Comparison of ENCODE assay signal across 16 cellular contexts in genomic region chrX:148043456-148043855, GRCh38.
DNase-seq lines count a peak whose midpoint lies in the region; TF ChIP-seq lines count a peak whose summit lies in the region.
"Had no signal": no experiment of that assay in that cellular context is flagged by ENCODE, and none has a peak within 500 bp of the region (broad histone marks: within the 10 kb centered on the region; RNA-seq: fewer than 3 reads in every experiment).

No MANE protein-coding gene starts in this region.

- no peak overlapping the region for H3K23ac ChIP-seq in neuronal stem cell (ENCODE audit: low read depth, low read length, poor library complexity)

- 79% methylated on average over 2 of the region's 2 CpGs for WGBS in mammary epithelial cell (ENCODE audit: low coverage, missing lambda C conversion rate)
- no CpG with 5 or more reads among the region's 2 CpGs for WGBS in neuronal stem cell (ENCODE audit: extremely low coverage in 2 of 2, insufficient read length in 2 of 2, insufficient replicate concordance in 1 of 2), 2 donors

- no peak overlapping the region for H2BK120ac ChIP-seq in neuronal stem cell (ENCODE audit: low read depth, low read length)

- H2BK12ac ChIP-seq in neuronal stem cell (ENCODE audit: low read length): no peak overlapping the region

- H3K27me3 ChIP-seq in mammary epithelial cell (ENCODE audit: insufficient read depth, low read length) (no peaks in the 10 kb centered on the region), neuronal stem cell (ENCODE audit: control insufficient read depth in 3 of 3, insufficient read depth in 3 of 3, low read depth in 1 of 3, low read length in 3 of 3) (no peaks in the 10 kb centered on the region)
- H3K27me3 ChIP-seq: testis had no signal

- H3K14ac ChIP-seq in neuronal stem cell (ENCODE audit: low read length): no peak overlapping the region

- no peak overlapping the region for H3K27ac ChIP-seq in mammary epithelial cell (ENCODE audit: insufficient read depth, low read depth, low read length)
- H3K27ac ChIP-seq in neuronal stem cell (replicated peaks; ENCODE audit: low read length): no peak overlapping the region
- H3K27ac ChIP-seq: A549, dorsolateral prefrontal cortex, HL-60, testis had no signal

- no peak overlapping the region for H3K4me3 ChIP-seq in mammary epithelial cell (replicated peaks in 1 of 3; ENCODE audit: insufficient read depth in 1 of 3, low read depth in 2 of 3, low read length in 3 of 3)
- H3K4me3 ChIP-seq in neuronal stem cell (ENCODE audit: low read length in 2 of 2): no peak overlapping the region
- H3K4me3 ChIP-seq: A549, dorsolateral prefrontal cortex, testis had no signal

- no peaks in the 10 kb centered on the region for H3K79me1 ChIP-seq in neuronal stem cell (ENCODE audit: low read depth, low read length)

- no peak overlapping the region for H2BK5ac ChIP-seq in neuronal stem cell (ENCODE audit: low read length)

- H2AFZ ChIP-seq in mammary epithelial cell (ENCODE audit: low read depth, low read length) (no peak overlapping the region), neuronal stem cell (ENCODE audit: low read length) (no peak overlapping the region)

- H3K79me2 ChIP-seq in mammary epithelial cell (ENCODE audit: insufficient read depth, low read length): no peaks in the 10 kb centered on the region

- intact Hi-C loops in mammary epithelial cell (cut with micrococcal nuclease): no loop called here

- H3K4me2 ChIP-seq in mammary epithelial cell (ENCODE audit: insufficient read depth, low read depth, low read length) (no peak overlapping the region), neuronal stem cell (ENCODE audit: insufficient read depth, low read length, poor library complexity, severe bottlenecking) (no peak overlapping the region)
- H3K4me2 ChIP-seq: A549 had no signal

- in situ Hi-C loops in mammary epithelial cell (cut with MboI; ENCODE audit: low sequenced_read_pairs in 2 of 2): no loop called here

- no peak overlapping the region for H3K9ac ChIP-seq in mammary epithelial cell (ENCODE audit: insufficient read depth, low read length)
- H3K9ac ChIP-seq in neuronal stem cell (ENCODE audit: low read depth, low read length, poor library complexity): no peak overlapping the region

- DNase-seq in activated CD4-positive, alpha-beta T cell treated with anti-CD3 and anti-CD28 coated beads for 48 hours: peak; percentile 7
- no peak for DNase-seq in activated CD4-positive, alpha-beta T cell treated with anti-CD3 and anti-CD28 coated beads for 1 hour
- DNase-seq in LHCN-M2 (ENCODE audit: low read depth): peak; percentile 70
- DNase-seq in mammary epithelial cell: peak; percentile 60
- no peak for DNase-seq in neuronal stem cell (ENCODE audit: low spot score)
- DNase-seq in NOMO-1 treated with dmso at 0.1 percent for 144 hours (lab: John Stamatoyannopoulos, UW; ENCODE audit: unreplicated experiment): no peak
- no peak for DNase-seq in SHP77 (lab: John Stamatoyannopoulos, UW)
- DNase-seq in central memory CD4-positive, alpha-beta T cell: no peak
- DNase-seq: amygdala; CD4-positive, alpha-beta memory T cell; dorsolateral prefrontal cortex; naive thymus-derived CD8-positive, alpha-beta T cell; NCI-H2081; testis had no signal

- H3K9me3 ChIP-seq in mammary epithelial cell (replicated peaks; ENCODE audit: insufficient read depth, low read length): no peaks in the 10 kb centered on the region
- no peaks in the 10 kb centered on the region for H3K9me3 ChIP-seq in neuronal stem cell (replicated peaks in 1 of 2; ENCODE audit: control insufficient read depth in 2 of 2, insufficient read depth in 1 of 2, low read depth in 1 of 2, low read length in 2 of 2)
- H3K9me3 ChIP-seq: A549, testis had no signal

- CTCF ChIA-PET in mammary epithelial cell (lab: Charles Lee; ENCODE audit: low non-redundant PET): no interaction called here

- no peak overlapping the region for H3K4ac ChIP-seq in neuronal stem cell (ENCODE audit: low read length)

- H4K8ac ChIP-seq in neuronal stem cell (ENCODE audit: low read depth, low read length): peak overlapping the region; percentile 17

- H3K18ac ChIP-seq in neuronal stem cell (ENCODE audit: low read length): no peak overlapping the region

- H3K4me1 ChIP-seq in mammary epithelial cell (ENCODE audit: insufficient read depth, low read length) (no peaks in the 10 kb centered on the region), neuronal stem cell (ENCODE audit: control insufficient read depth in 2 of 2, insufficient read depth in 1 of 2, low read depth in 1 of 2, low read length in 2 of 2) (no peaks in the 10 kb centered on the region)
- H3K4me1 ChIP-seq: A549, testis had no signal

- H4K91ac ChIP-seq in neuronal stem cell (ENCODE audit: low read depth, low read length, poor library complexity): no peak overlapping the region

- no peak overlapping the region for H2AK5ac ChIP-seq in neuronal stem cell (ENCODE audit: low read depth, low read length)

- TF ChIP-seq CTCF in mammary epithelial cell (conservative IDR thresholded peaks at IDR 0.05 in 1 of 2, IDR thresholded peaks at IDR 0.05 in 1 of 2; ENCODE audit: extremely low read depth in 1 of 2, insufficient read depth in 1 of 2, low read depth in 1 of 2, low read length in 2 of 2): no peak

- H3K36me3 ChIP-seq in mammary epithelial cell (ENCODE audit: insufficient read depth, low read length) (no peaks in the 10 kb centered on the region), neuronal stem cell (replicated peaks in 1 of 2; ENCODE audit: control insufficient read depth in 2 of 2, insufficient read depth in 2 of 2, low read length in 2 of 2) (no peaks in the 10 kb centered on the region)

- H4K20me1 ChIP-seq in mammary epithelial cell (ENCODE audit: insufficient read depth, low read length): no peaks in the 10 kb centered on the region

- H2BK15ac ChIP-seq in neuronal stem cell (ENCODE audit: low read length): no peak overlapping the region

- dilution Hi-C loops in mammary epithelial cell (cut with HindIII; ENCODE audit: low sequenced_read_pairs): no loop called here

- BruUV-seq in mammary epithelial cell (replicated peaks; lab: Mats Ljungman, UMichigan): no TSS peak

Comparison
In these comparisons a context has a peak if more than half of its experiments do, and no peak if none do; other contexts are left out.
1. DNase-seq: peak in activated CD4-positive, alpha-beta T cell treated with anti-CD3 and anti-CD28 coated beads for 48 hours (single experiment), LHCN-M2 (single experiment) and mammary epithelial cell (single experiment); none in activated CD4-positive, alpha-beta T cell treated with anti-CD3 and anti-CD28 coated beads for 1 hour (single experiment), neuronal stem cell (single experiment), NOMO-1 treated with dmso at 0.1 percent for 144 hours (single experiment), SHP77 (0 of 2) and central memory CD4-positive, alpha-beta T cell (single experiment).